ENCODE assay signal across 21 cellular contexts in genomic region chr7:112150823-112151641, GRCh38. TPM values are rescaled to one million over a fixed set of nuclear protein-coding genes. Genes with fewer than 3 reads are reported as not detected.
A peak's percentile ranks its signal among the peaks of the same experiment; 100 is the strongest.
DNase-seq lines count a peak whose midpoint lies in the region; ATAC-seq and TF ChIP-seq lines count a peak whose summit lies in the region.
"Had no signal": no experiment of that assay in that cellular context is flagged by ENCODE, and none has a peak within 500 bp of the region (broad histone marks: within the 10 kb centered on the region; RNA-seq: fewer than 3 reads in every experiment).

No MANE protein-coding gene starts in this region.

- no peak overlapping the region for H3K27ac Mint-ChIP-seq in activated CD4-positive, alpha-beta memory T cell treated with anti-CD3 and anti-CD28 coated beads, Interleukin-2, amount 10 ng/mL, durations not matched to agents 7 days and 5 days
- H3K27ac Mint-ChIP-seq: activated CD8-positive, alpha-beta T cell treated with anti-CD3 and anti-CD28 coated beads, Interleukin-2, amount 10 ng/mL, durations not matched to agents 7 days and 5 days; activated naive CD8-positive, alpha-beta T cell had no signal

- no peaks in the 10 kb centered on the region for H3K36me3 Mint-ChIP-seq in activated CD4-positive, alpha-beta memory T cell treated with anti-CD3 and anti-CD28 coated beads, Interleukin-2, amount 10 ng/mL, durations not matched to agents 7 days and 5 days (ENCODE audit: low read depth)
- H3K36me3 Mint-ChIP-seq: activated naive CD8-positive, alpha-beta T cell had no signal

- H3K9ac ChIP-seq in SK-N-MC (ENCODE audit: insufficient read length) = no peak overlapping the region

- no peak overlapping the region for H3K27ac ChIP-seq in SK-N-MC
- H3K27ac ChIP-seq: cardiac muscle cell, Peyer's patch, right atrium auricular region, stomach, vagina had no signal

- no peak for ATAC-seq in GM21381 (IDR thresholded peaks at IDR 0.05; ENCODE audit: unreplicated experiment)
- ATAC-seq: activated CD8-positive, alpha-beta T cell treated with anti-CD3 and anti-CD28 coated beads, Interleukin-2, amount 10 ng/mL, durations not matched to agents 7 days and 5 days; HepG2; left colon had no signal

- TF ChIP-seq CTCF in fibroblast of villous mesenchyme (IDR thresholded peaks at IDR 0.05; ENCODE audit: insufficient read depth, low read depth, low read length) = no peak

- no peaks in the 10 kb centered on the region for H3K4me1 Mint-ChIP-seq in activated CD4-positive, alpha-beta memory T cell treated with anti-CD3 and anti-CD28 coated beads, Interleukin-2, amount 10 ng/mL, durations not matched to agents 7 days and 5 days

- H3K9me3 ChIP-seq in SK-N-MC (ENCODE audit: low read depth, low read length) = no peaks in the 10 kb centered on the region
- H3K9me3 ChIP-seq: Peyer's patch, right atrium auricular region, stomach, vagina had no signal

- CTCF ChIA-PET in activated CD4-positive, alpha-beta memory T cell treated with anti-CD3 and anti-CD28 coated beads, Interleukin-2, amount 10 ng/mL, durations not matched to agents 7 days and 5 days (lab: Charles Lee) = no interaction called here

- 0 out of 2 replicates have a peak overlapping the region, but pooled peaks have one; percentile 6 for H3K4me3 ChIP-seq in SK-N-MC
- no peak overlapping the region for H3K4me3 ChIP-seq in fibroblast of villous mesenchyme (ENCODE audit: low read depth, low read length)
- H3K4me3 ChIP-seq: cardiac muscle cell, Peyer's patch, right atrium auricular region, stomach, vagina had no signal

- H3K4me3 Mint-ChIP-seq in activated CD4-positive, alpha-beta memory T cell treated with anti-CD3 and anti-CD28 coated beads, Interleukin-2, amount 10 ng/mL, durations not matched to agents 7 days and 5 days = no peak overlapping the region
- H3K4me3 Mint-ChIP-seq: activated CD8-positive, alpha-beta T cell treated with anti-CD3 and anti-CD28 coated beads, Interleukin-2, amount 10 ng/mL, durations not matched to agents 7 days and 5 days; activated naive CD8-positive, alpha-beta T cell; activated T-cell treated with anti-CD3 and anti-CD28 coated beads, Interleukin-2, amount 50 U/mL, for 72 hours had no signal

- DNase-seq in AG08395 (ENCODE audit: low spot score) = peak; percentile 22
- DNase-seq in HCEC 1CT = peak; percentile 37
- DNase-seq in SK-N-MC (ENCODE audit: low read depth, low spot score) = peak; percentile 57
- DNase-seq in fibroblast of villous mesenchyme (ENCODE audit: low read depth) = peak; percentile 35
- no peak for DNase-seq in SKM-1 (lab: John Stamatoyannopoulos, UW; ENCODE audit: unreplicated experiment)
- DNase-seq in activated CD4-positive, alpha-beta memory T cell treated with anti-CD3 and anti-CD28 coated beads, Interleukin-2, amount 10 ng/mL, durations not matched to agents 7 days and 5 days = no peak
- no peak for DNase-seq in activated T-cell treated with anti-CD3 and anti-CD28 coated beads for 4 hours
- DNase-seq: activated CD8-positive, alpha-beta T cell treated with anti-CD3 and anti-CD28 coated beads, Interleukin-2, amount 10 ng/mL, durations not matched to agents 7 days and 5 days; activated T-cell treated with anti-CD3 and anti-CD28 coated beads, Interleukin-2, amount 50 U/mL, for 72 hours; COR-L47; left colon; MM.1S; NCI-H2081; Peyer's patch; stomach had no signal

- no peaks in the 10 kb centered on the region for H3K9me3 Mint-ChIP-seq in activated CD4-positive, alpha-beta memory T cell treated with anti-CD3 and anti-CD28 coated beads, Interleukin-2, amount 10 ng/mL, durations not matched to agents 7 days and 5 days
- H3K9me3 Mint-ChIP-seq: activated T-cell treated with anti-CD3 and anti-CD28 coated beads, Interleukin-2, amount 50 U/mL, for 72 hours had no signal

- H3K27me3 Mint-ChIP-seq in activated CD4-positive, alpha-beta memory T cell treated with anti-CD3 and anti-CD28 coated beads, Interleukin-2, amount 10 ng/mL, durations not matched to agents 7 days and 5 days = peaks cover 22% of the 10 kb centered on the region

- no peaks in the 10 kb centered on the region for H3K36me3 ChIP-seq in SK-N-MC (ENCODE audit: insufficient read depth, low read length)
- H3K36me3 ChIP-seq: cardiac muscle cell, Peyer's patch, right atrium auricular region, stomach, vagina had no signal

- POLR2A ChIA-PET in activated CD4-positive, alpha-beta memory T cell treated with anti-CD3 and anti-CD28 coated beads, Interleukin-2, amount 10 ng/mL, durations not matched to agents 7 days and 5 days (lab: Charles Lee) = no interaction called here

RNA-seq across cellular contexts. Expression of gene DOCK4, which starts 55.2 kb away (rescaled TPM):
- 13.9 and 43.6 TPM in 2 replicates for total RNA-seq in fibroblast of villous mesenchyme
- total RNA-seq in activated CD4-positive, alpha-beta memory T cell treated with anti-CD3 and anti-CD28 coated beads, Interleukin-2, amount 10 ng/mL, durations not matched to agents 7 days and 5 days = under 1 TPM; 0.35 to 0.50 TPM

RNA-seq across cellular contexts. Expression of gene ZNF277, which starts 55.5 kb away (rescaled TPM):
- 22.2 and 29.8 TPM in 2 replicates for total RNA-seq in fibroblast of villous mesenchyme
- 10 to 100 TPM; 27.4 to 27.6 TPM for total RNA-seq in activated CD4-positive, alpha-beta memory T cell treated with anti-CD3 and anti-CD28 coated beads, Interleukin-2, amount 10 ng/mL, durations not matched to agents 7 days and 5 days

Comparison
In these comparisons a context has a peak if more than half of its experiments do, and no peak if none do; other contexts are left out.
1. DNase-seq: peak in AG08395 (single experiment), HCEC 1CT (single experiment), SK-N-MC (single experiment) and fibroblast of villous mesenchyme (single experiment); none in SKM-1 (single experiment), activated CD4-positive, alpha-beta memory T cell treated with anti-CD3 and anti-CD28 coated beads, Interleukin-2, amount 10 ng/mL, durations not matched to agents 7 days and 5 days (single experiment) and activated T-cell treated with anti-CD3 and anti-CD28 coated beads for 4 hours (single experiment).